In genomic region chr5:133957080-133957479, GRCh38 we compare ENCODE assay signal across 15 cellular contexts. TPM values are rescaled to one million over a fixed set of nuclear protein-coding genes. Genes with fewer than 3 reads are reported as not detected.
DNase-seq lines count a peak whose midpoint lies in the region; ATAC-seq and TF ChIP-seq lines count a peak whose summit lies in the region.
"Had no signal": no experiment of that assay in that cellular context is flagged by ENCODE, and none has a peak within 500 bp of the region (broad histone marks: within the 10 kb centered on the region; RNA-seq: fewer than 3 reads in every experiment).

No MANE protein-coding gene starts in this region.

- peaks cover 18% of the 10 kb centered on the region for H3K4me1 Mint-ChIP-seq in T-helper 2 cell treated with Interferon-gamma antibody and Interleukin-4, amounts not matched to agents 5 μg/mL and 100 μg/mL, for 36 hours (ENCODE audit: low read depth)

- no peak for TF ChIP-seq POLR2A in uterus (IDR thresholded peaks at IDR 0.05)

- no peaks in the 10 kb centered on the region for H3K36me3 ChIP-seq in Loucy (ENCODE audit: insufficient read depth, low read length)
- H3K36me3 ChIP-seq in psoas muscle (ENCODE audit: insufficient read depth in 1 of 2, low read depth in 1 of 2): peaks cover 5 to 51% of the 10 kb centered on the region in 2 donors
- no peaks in the 10 kb centered on the region for H3K36me3 ChIP-seq in uterus
- H3K36me3 ChIP-seq: colonic mucosa had no signal

- H3F3A ChIP-seq in Loucy (ENCODE audit: low read depth): no peaks in the 10 kb centered on the region

- ATAC-seq in GM21367 (IDR thresholded peaks at IDR 0.05; ENCODE audit: unreplicated experiment): peak; percentile 13
- no peak for ATAC-seq in psoas muscle

- H3K4me1 ChIP-seq in Loucy (ENCODE audit: insufficient read depth, low read length, poor library complexity, severe bottlenecking) (no peaks in the 10 kb centered on the region), psoas muscle (peaks cover 12% of the 10 kb centered on the region), uterus (no peaks in the 10 kb centered on the region)
- H3K4me1 ChIP-seq: colonic mucosa, testis had no signal

- H3K4me3 Mint-ChIP-seq in T-helper 2 cell treated with Interferon-gamma antibody and Interleukin-4, amounts not matched to agents 5 μg/mL and 100 μg/mL, for 36 hours: peak overlapping the region; percentile 27
- H3K4me3 Mint-ChIP-seq: activated naive CD4-positive, alpha-beta T cell treated with anti-CD3 and anti-CD28 coated beads, Interleukin-2, amount 50 U/mL, for 24 hours had no signal

- H3K9me2 ChIP-seq in Loucy (replicated peaks; ENCODE audit: low read depth, low read length): no peaks in the 10 kb centered on the region

- H3K27me3 Mint-ChIP-seq in T-helper 2 cell treated with Interferon-gamma antibody and Interleukin-4, amounts not matched to agents 5 μg/mL and 100 μg/mL, for 36 hours (ENCODE audit: low read depth): no peaks in the 10 kb centered on the region
- H3K27me3 Mint-ChIP-seq: activated naive CD4-positive, alpha-beta T cell treated with anti-CD3 and anti-CD28 coated beads, Interleukin-2, amount 50 U/mL, for 24 hours had no signal

- H2AFZ ChIP-seq in Loucy (ENCODE audit: low read length): no peak overlapping the region

- CTCF ChIA-PET in GM10248 (lab: Yijun Ruan, JAX): interaction anchor here (0.7 to 1.6 kb wide), 2 partner anchors 8 to 21 kb away, joined by 3 to 6 read pairs; no protein-coding TSS in a partner anchor

- H3K27me3 ChIP-seq in Loucy (ENCODE audit: insufficient read depth, low read length, poor library complexity, severe bottlenecking): no peaks in the 10 kb centered on the region
- no peaks in the 10 kb centered on the region for H3K27me3 ChIP-seq in psoas muscle (ENCODE audit: insufficient read depth in 3 of 3, low read length in 2 of 3)
- no peaks in the 10 kb centered on the region for H3K27me3 ChIP-seq in uterus
- H3K27me3 ChIP-seq: colonic mucosa, SJSA1, testis had no signal

- H3K9ac ChIP-seq in Loucy (ENCODE audit: low read depth, low read length, poor library complexity, severe bottlenecking): no peak overlapping the region

- H3K27ac ChIP-seq in psoas muscle (peak overlapping the region; percentile 12), uterus (no peak overlapping the region)
- H3K27ac ChIP-seq: colonic mucosa, SJSA1, testis had no signal

- WGBS in psoas muscle, 3 donors: 77 to 96% (median 82%) methylated on average over 4 of the region's 4 CpGs

- H3K9me3 Mint-ChIP-seq in T-helper 2 cell treated with Interferon-gamma antibody and Interleukin-4, amounts not matched to agents 5 μg/mL and 100 μg/mL, for 36 hours: no peaks in the 10 kb centered on the region
- H3K9me3 Mint-ChIP-seq: activated naive CD4-positive, alpha-beta T cell treated with anti-CD3 and anti-CD28 coated beads, Interleukin-2, amount 50 U/mL, for 24 hours had no signal

- H3K27ac Mint-ChIP-seq in T-helper 2 cell treated with Interferon-gamma antibody and Interleukin-4, amounts not matched to agents 5 μg/mL and 100 μg/mL, for 36 hours: peak overlapping the region; percentile 57

- POLR2A ChIA-PET in GM10248 (lab: Yijun Ruan, JAX): interaction anchor here (0.7 kb wide), 1 partner anchor 504 kb away, joined by 6 read pairs; no protein-coding TSS in a partner anchor

- TF ChIP-seq CTCF in Loucy (conservative IDR thresholded peaks at IDR 0.05; ENCODE audit: low read length) (no peak), psoas muscle (IDR thresholded peaks at IDR 0.05) (no peak), uterus (IDR thresholded peaks at IDR 0.05) (no peak), GM10248 (IDR thresholded peaks at IDR 0.05; ENCODE audit: control extremely low read depth, extremely low read depth, low read depth, missing control alignments) (no peak)

- H4K20me1 ChIP-seq in Loucy (ENCODE audit: insufficient read depth, low read length, poor library complexity, severe bottlenecking): no peaks in the 10 kb centered on the region

- DNase-seq in T-helper 2 cell treated with Interferon-gamma antibody and Interleukin-4, amounts not matched to agents 5 μg/mL and 100 μg/mL, for 36 hours (ENCODE audit: low spot score): no peak
- no peak for DNase-seq in T-helper 2 cell
- DNase-seq in psoas muscle: no peak
- DNase-seq in uterus: no peak
- DNase-seq in DMS53 (lab: John Stamatoyannopoulos, UW): no peak
- no peak for DNase-seq in GM10248 (ENCODE audit: extremely low spot score)
- DNase-seq: activated CD4-positive, CD25-positive, alpha-beta regulatory T cell; colonic mucosa; IMR-90; NCI-H774; testis had no signal

- H3K9me3 ChIP-seq in Loucy (ENCODE audit: insufficient read depth, low read depth, low read length) (no peaks in the 10 kb centered on the region), psoas muscle (no peaks in the 10 kb centered on the region), uterus (no peaks in the 10 kb centered on the region)
- H3K9me3 ChIP-seq: colonic mucosa, SJSA1, testis had no signal

- H3K4me3 ChIP-seq in Loucy (ENCODE audit: low read length, poor library complexity, severe bottlenecking) (no peak overlapping the region), psoas muscle (no peak overlapping the region), uterus (no peak overlapping the region)
- H3K4me3 ChIP-seq: colonic mucosa, SJSA1, testis had no signal

- H3K79me2 ChIP-seq in Loucy (ENCODE audit: insufficient read depth, low read length): no peaks in the 10 kb centered on the region

- peaks cover 31% of the 10 kb centered on the region for H3K36me3 Mint-ChIP-seq in T-helper 2 cell treated with Interferon-gamma antibody and Interleukin-4, amounts not matched to agents 5 μg/mL and 100 μg/mL, for 36 hours (ENCODE audit: low read depth)

- peak overlapping the region; percentile 24 for H3K4me2 ChIP-seq in Loucy (ENCODE audit: low read depth, low read length, poor library complexity, severe bottlenecking)

- intact Hi-C loops in psoas muscle (cut with DNase I): no loop called here
- intact Hi-C loops in uterus (cut with DNase I; ENCODE audit: low total_unique reads): no loop called here

RNA-seq across cellular contexts. Expression of gene C5orf15, which starts 11.3 kb away (rescaled TPM):
- total RNA-seq in psoas muscle (10 to 100 TPM; 12.7 to 16.0 (median 13.4) TPM), uterus (10 to 100 TPM; 10.5 to 98.9 (median 27.5) TPM)
- polyA plus RNA-seq in psoas muscle: 10 to 100 TPM; 13.2 to 29.8 (median 22.9) TPM

RNA-seq across cellular contexts. Expression of gene VDAC1, which starts 47.7 kb away (rescaled TPM):
- total RNA-seq in psoas muscle (100 to 1,000 TPM; 389 to 592 (median 473) TPM), uterus (100 to 1,000 TPM in 1 of 4 donors, 10 to 100 TPM in 3; 19.4 to 112 (median 79.8) TPM)
- polyA plus RNA-seq in psoas muscle: 100 to 1,000 TPM; 525 to 576 (median 529) TPM
